In the genomic region with DNA sequence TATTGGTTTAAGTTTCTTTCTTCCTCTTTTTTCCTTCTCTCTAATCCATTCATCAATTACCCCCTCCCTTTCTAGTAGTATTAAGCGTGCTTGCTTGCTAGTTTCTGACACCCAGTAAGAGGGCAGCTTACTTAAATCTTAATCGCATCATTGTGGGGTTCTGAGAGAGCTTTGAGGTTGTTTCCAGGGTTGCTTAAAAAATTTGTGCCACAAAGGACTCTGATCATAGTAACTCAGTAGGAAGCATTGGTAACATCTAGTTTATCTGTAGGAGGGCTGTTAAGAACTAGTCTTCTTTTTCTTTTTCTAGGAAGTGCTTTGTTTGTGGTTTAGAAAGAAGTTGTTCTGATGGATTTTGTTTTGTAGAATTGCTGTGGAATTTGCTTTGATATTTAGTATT, we compare ENCODE assay signal across 24 cellular contexts. TPM values are rescaled to one million over a fixed set of nuclear protein-coding genes. Genes with fewer than 3 reads are reported as not detected.
A peak's percentile ranks its signal among the peaks of the same experiment; 100 is the strongest.
DNase-seq lines count a peak whose midpoint lies in the region; ATAC-seq, FAIRE-seq and TF ChIP-seq lines count a peak whose summit lies in the region.
"Had no signal": no experiment of that assay in that cellular context is flagged by ENCODE, and none has a peak within 500 bp of the region (broad histone marks: within the 10 kb centered on the region; RNA-seq: fewer than 3 reads in every experiment).

No MANE protein-coding gene starts in this region.

- intact Hi-C loops in activated CD8-positive, alpha-beta T cell treated with anti-CD3 and anti-CD28 coated beads for 36 hours (cut with micrococcal nuclease): no loop called here

- peaks cover 7% of the 10 kb centered on the region for H3K9me3 Mint-ChIP-seq in activated CD8-positive, alpha-beta T cell treated with anti-CD3 and anti-CD28 coated beads for 36 hours
- H3K9me3 Mint-ChIP-seq: activated naive CD4-positive, alpha-beta T cell treated with anti-CD3 and anti-CD28 coated beads, Interleukin-2, amount 10 ng/mL, durations not matched to agents 7 days and 5 days had no signal

- H3K9ac ChIP-seq in iPS-18a (ENCODE audit: low read length): no peak overlapping the region

- H3K36me3 Mint-ChIP-seq in activated CD8-positive, alpha-beta T cell treated with anti-CD3 and anti-CD28 coated beads for 36 hours (ENCODE audit: low read depth): peaks cover 28% of the 10 kb centered on the region

- H3K4me3 Mint-ChIP-seq in activated CD8-positive, alpha-beta T cell treated with anti-CD3 and anti-CD28 coated beads for 36 hours: no peak overlapping the region
- H3K4me3 Mint-ChIP-seq: activated naive CD4-positive, alpha-beta T cell treated with anti-CD3 and anti-CD28 coated beads, Interleukin-2, amount 10 ng/mL, durations not matched to agents 7 days and 5 days; stimulated activated naive CD8-positive, alpha-beta T cell treated with anti-CD3 and anti-CD28 coated beads, Interleukin-15, amount 100 ng/mL, for 72 hours had no signal

- FAIRE-seq in D721Med (lab: Jason Lieb, UNC): no peak
- FAIRE-seq: keratinocyte had no signal

- no peak overlapping the region for H3K27ac ChIP-seq in iPS-18a (ENCODE audit: low read length)
- H3K27ac ChIP-seq: ascending aorta, dorsolateral prefrontal cortex, epithelial cell of prostate, RWPE1, tibial artery had no signal

- H3K27me3 ChIP-seq in H7 (ENCODE audit: control insufficient read depth, insufficient read depth, low read length) (no peaks in the 10 kb centered on the region), iPS-18a (ENCODE audit: control insufficient read depth, insufficient read depth, low read length) (peaks cover 53% of the 10 kb centered on the region)
- H3K27me3 ChIP-seq: ascending aorta, dorsolateral prefrontal cortex, tibial artery had no signal

- CTCF ChIA-PET in activated CD8-positive, alpha-beta T cell treated with anti-CD3 and anti-CD28 coated beads for 36 hours (lab: Charles Lee): interaction anchor here (1.8 kb wide), 1 partner anchor 15 kb away, joined by 3 read pairs; no protein-coding TSS in a partner anchor

- DNase-seq in D721Med (ENCODE audit: insufficient read length, low spot score) (peak; percentile 35), H7 (peak; percentile 58), HK-2 (ENCODE audit: unreplicated experiment) (no peak), NCI-H1105 (lab: John Stamatoyannopoulos, UW) (no peak), DMS 273 treated with DMSO at 0.1 percent for 48 hours (lab: John Stamatoyannopoulos, UW) (no peak)
- DNase-seq in activated CD8-positive, alpha-beta T cell treated with anti-CD3 and anti-CD28 coated beads for 36 hours: no peak
- DNase-seq: activated naive CD4-positive, alpha-beta T cell treated with anti-CD3 and anti-CD28 coated beads, Interleukin-2, amount 10 ng/mL, durations not matched to agents 7 days and 5 days; central memory CD4-positive, alpha-beta T cell; dorsolateral prefrontal cortex; head of caudate nucleus; KBM-7; NCI-H524 treated with DMSO at 0.1 percent for 48 hours; nucleus accumbens; stimulated activated CD4-positive, alpha-beta T cell treated with anti-CD3 and anti-CD28 coated beads, Interleukin-4, amount 100 ng/mL, for 24 hours; stimulated activated naive CD8-positive, alpha-beta T cell treated with anti-CD3 and anti-CD28 coated beads, Interleukin-15, amount 100 ng/mL, for 72 hours; tibial artery had no signal

- no peaks in the 10 kb centered on the region for H3K27me3 Mint-ChIP-seq in activated CD8-positive, alpha-beta T cell treated with anti-CD3 and anti-CD28 coated beads for 36 hours
- H3K27me3 Mint-ChIP-seq: activated naive CD4-positive, alpha-beta T cell treated with anti-CD3 and anti-CD28 coated beads, Interleukin-2, amount 10 ng/mL, durations not matched to agents 7 days and 5 days; stimulated activated naive CD8-positive, alpha-beta T cell treated with anti-CD3 and anti-CD28 coated beads, Interleukin-15, amount 100 ng/mL, for 72 hours had no signal

- H3K4me1 Mint-ChIP-seq in activated CD8-positive, alpha-beta T cell treated with anti-CD3 and anti-CD28 coated beads for 36 hours (ENCODE audit: low read depth): peaks cover 23% of the 10 kb centered on the region

- peak; percentile 68 for ATAC-seq in activated CD8-positive, alpha-beta T cell treated with anti-CD3 and anti-CD28 coated beads for 36 hours
- no peak for ATAC-seq in GM18909 (IDR thresholded peaks at IDR 0.05; ENCODE audit: poor library complexity, unreplicated experiment)
- ATAC-seq: HCT116; SK-N-SH treated with all-trans-retinoic acid at 6 μM for 48 hours; stimulated activated naive CD8-positive, alpha-beta T cell treated with anti-CD3 and anti-CD28 coated beads, Interleukin-15, amount 100 ng/mL, for 72 hours had no signal

- no peaks in the 10 kb centered on the region for H3K36me3 ChIP-seq in H7 (replicated peaks; ENCODE audit: control insufficient read depth, insufficient read depth, low read length)
- peaks cover 3% of the 10 kb centered on the region for H3K36me3 ChIP-seq in iPS-18a (ENCODE audit: control insufficient read depth, low read depth, low read length)

- POLR2A ChIA-PET in activated CD8-positive, alpha-beta T cell treated with anti-CD3 and anti-CD28 coated beads for 36 hours (lab: Charles Lee): no interaction called here

- peaks cover 26% of the 10 kb centered on the region for H3K4me1 ChIP-seq in iPS-18a (ENCODE audit: control insufficient read depth, low read depth, low read length)
- H3K4me1 ChIP-seq: ascending aorta, tibial artery had no signal

- TF ChIP-seq CTCF in D721Med (IDR thresholded peaks at IDR 0.05; ENCODE audit: insufficient read depth, missing control alignments): no peak
- TF ChIP-seq CTCF in activated CD8-positive, alpha-beta T cell treated with anti-CD3 and anti-CD28 coated beads for 36 hours (IDR thresholded peaks at IDR 0.05): no peak

- H3K27ac Mint-ChIP-seq in activated CD8-positive, alpha-beta T cell treated with anti-CD3 and anti-CD28 coated beads for 36 hours: no peak overlapping the region

- H3K4me3 ChIP-seq in H7 (ENCODE audit: insufficient read depth, low read depth, low read length) (no peak overlapping the region), iPS-18a (ENCODE audit: low read length) (peak overlapping the region; percentile 29)
- H3K4me3 ChIP-seq: ascending aorta, dorsolateral prefrontal cortex, tibial artery had no signal

- peaks cover 20% of the 10 kb centered on the region for H3K9me3 ChIP-seq in iPS-18a (ENCODE audit: control insufficient read depth, low read depth, low read length)
- H3K9me3 ChIP-seq: tibial artery had no signal

RNA-seq across cellular contexts. Expression of a gene that starts 45.3 kb away (rescaled TPM):
- 27.9 and 44.9 TPM in 2 replicates for total RNA-seq in H7 (2014; rRNA removed; shearing (Covaris generic))
- 10 to 100 TPM; 24.7 to 30.0 TPM for total RNA-seq in activated CD8-positive, alpha-beta T cell treated with anti-CD3 and anti-CD28 coated beads for 36 hours

Comparison
In these comparisons a context has a peak if more than half of its experiments do, and no peak if none do; other contexts are left out.
1. DNase-seq: peak in D721Med (single experiment) and H7 (single experiment); none in activated CD8-positive, alpha-beta T cell treated with anti-CD3 and anti-CD28 coated beads for 36 hours (single experiment), HK-2 (single experiment), NCI-H1105 (single experiment) and DMS 273 treated with DMSO at 0.1 percent for 48 hours (single experiment).